Comparison of ENCODE assay signal across 15 cellular contexts in the genomic region with DNA sequence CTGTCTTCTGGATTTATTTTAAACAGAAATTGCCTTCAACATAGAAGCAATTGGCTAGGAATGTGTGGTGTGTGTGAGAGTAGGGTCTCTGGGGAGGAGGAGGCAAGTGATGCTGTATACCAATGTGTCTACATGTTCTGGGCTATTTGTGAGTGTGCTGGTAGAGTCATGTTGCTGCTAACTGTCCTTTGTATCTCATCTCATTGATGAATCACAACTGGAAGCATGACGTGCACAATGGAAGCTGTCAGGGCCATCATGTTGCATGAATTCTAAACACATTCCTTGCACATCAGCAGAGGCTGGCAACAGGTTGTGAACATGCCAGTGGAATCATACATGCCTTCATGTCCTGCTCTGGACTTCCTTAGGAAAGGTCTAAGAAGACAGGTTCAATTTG.
"Had no signal": no experiment of that assay in that cellular context is flagged by ENCODE, and none has a peak within 500 bp of the region (broad histone marks: within the 10 kb centered on the region; RNA-seq: fewer than 3 reads in every experiment).

No MANE protein-coding gene starts in this region.

- H3K27me3 ChIP-seq: esophagus muscularis mucosa, gastrocnemius medialis, suprapubic skin, transverse colon had no signal

- DNase-seq: activated CD4-positive, alpha-beta T cell treated with anti-CD3 and anti-CD28 coated beads, Interleukin-2, amount 10 ng/mL, durations not matched to agents 7 days and 5 days; activated CD8-positive, alpha-beta T cell treated with anti-CD3 and anti-CD28 coated beads, Interleukin-2, amount 10 ng/mL, durations not matched to agents 7 days and 5 days; activated naive CD4-positive, alpha-beta T cell treated with Interleukin-2 at 50 U/mL for 16 hours; activated naive CD8-positive, alpha-beta T cell treated with anti-CD3 and anti-CD28 coated beads, Interleukin-2, amount 10 ng/mL, durations not matched to agents 7 days and 5 days; activated T-cell treated with anti-CD3 and anti-CD28 coated beads, Interleukin-2, amount 50 U/mL, for 24 hours; effector CD4-positive, alpha-beta T cell; gastrocnemius medialis; head of caudate nucleus; lower lobe of right lung; T1000; transverse colon had no signal

- H3K4me3 ChIP-seq: esophagus muscularis mucosa, gastrocnemius medialis, lower lobe of right lung, suprapubic skin, transverse colon had no signal

- ATAC-seq: activated CD8-positive, alpha-beta T cell treated with anti-CD3 and anti-CD28 coated beads, Interleukin-2, amount 10 ng/mL, durations not matched to agents 7 days and 5 days; gastrocnemius medialis; lower lobe of right lung; natural killer cell treated with Interleukin-12 subunit alpha and Interleukin-12 subunit beta and Interleukin-15 and Interleukin-18, amount 100 ng/mL, for 72 hours had no signal

- H3K27ac ChIP-seq: esophagus muscularis mucosa, gastrocnemius medialis, lower lobe of right lung, suprapubic skin, transverse colon had no signal

- H3K9me3 ChIP-seq: esophagus muscularis mucosa, gastrocnemius medialis, lower lobe of right lung, suprapubic skin, transverse colon had no signal

- FAIRE-seq: keratinocyte had no signal

- H3K36me3 ChIP-seq: esophagus muscularis mucosa, gastrocnemius medialis, lower lobe of right lung, suprapubic skin, transverse colon had no signal

- H3K4me1 ChIP-seq: gastrocnemius medialis, lower lobe of right lung, suprapubic skin, transverse colon had no signal
